ENCODE assay signal across 1 cellular context in the genomic region with DNA sequence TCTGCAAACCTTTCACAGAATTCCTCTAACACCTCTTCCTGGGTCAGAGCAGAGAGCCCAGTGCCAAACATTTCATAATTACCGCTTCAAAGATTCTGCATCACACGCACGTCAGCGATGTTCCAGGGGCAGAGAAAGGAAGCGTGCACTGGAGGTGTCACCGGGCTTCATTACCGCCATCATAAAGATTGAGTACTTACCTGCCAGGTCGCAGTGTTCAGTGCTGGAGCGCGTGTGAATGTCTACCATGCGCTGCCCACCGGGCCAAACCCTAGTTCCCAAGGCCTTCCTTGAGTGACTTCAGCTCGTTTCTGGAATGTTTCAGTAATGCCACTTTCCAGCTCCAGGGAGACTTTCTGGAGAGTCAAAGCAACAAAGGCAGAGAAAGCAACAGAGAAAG.
TF ChIP-seq lines count a peak whose summit lies in the region.

No MANE protein-coding gene starts in this region.

TF ChIP-seq in H1, 55 proteins besides CTCF, POLR2A, EP300 and RAD21:
- TF ChIP-seq, protein P1, sequence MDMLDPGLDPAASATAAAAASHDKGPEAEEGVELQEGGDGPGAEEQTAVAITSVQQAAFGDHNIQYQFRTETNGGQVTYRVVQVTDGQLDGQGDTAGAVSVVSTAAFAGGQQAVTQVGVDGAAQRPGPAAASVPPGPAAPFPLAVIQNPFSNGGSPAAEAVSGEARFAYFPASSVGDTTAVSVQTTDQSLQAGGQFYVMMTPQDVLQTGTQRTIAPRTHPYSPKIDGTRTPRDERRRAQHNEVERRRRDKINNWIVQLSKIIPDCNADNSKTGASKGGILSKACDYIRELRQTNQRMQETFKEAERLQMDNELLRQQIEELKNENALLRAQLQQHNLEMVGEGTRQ (IDR thresholded peaks at IDR 0.05; ENCODE audit: low read length), result no peak
- TF ChIP-seq FOSL1 (IDR thresholded peaks at IDR 0.05; ENCODE audit: insufficient read depth, low read depth, low read length) (no peak), KDM1A (IDR thresholded peaks at IDR 0.05; ENCODE audit: borderline replicate concordance, low read length) (no peak), GABPA (IDR thresholded peaks at IDR 0.05; ENCODE audit: borderline replicate concordance, insufficient read depth, low read length) (no peak), CHD1 (IDR thresholded peaks at IDR 0.05; ENCODE audit: low read depth, low read length) (no peak), SP1 (IDR thresholded peaks at IDR 0.05; ENCODE audit: low read depth, low read length) (no peak), EZH2 (IDR thresholded peaks at IDR 0.05; ENCODE audit: low read depth, low read length, severe bottlenecking) (no peak), SRF (IDR thresholded peaks at IDR 0.05; ENCODE audit: low read depth, low read length) (no peak), EGR1 (IDR thresholded peaks at IDR 0.05; ENCODE audit: borderline replicate concordance, low read depth, low read length) (no peak), RXRA (IDR thresholded peaks at IDR 0.05; ENCODE audit: insufficient read depth, low read depth, low read length) (no peak), RNF2 (IDR thresholded peaks at IDR 0.05; ENCODE audit: borderline replicate concordance, low read depth, low read length, missing control alignments, poor library complexity, severe bottlenecking) (no peak), YY1 (IDR thresholded peaks at IDR 0.05; ENCODE audit: low read depth, low read length) (no peak), SIX5 (IDR thresholded peaks at IDR 0.05; ENCODE audit: low read depth, low read length) (no peak), PHF8 (conservative IDR thresholded peaks at IDR 0.05; ENCODE audit: low read depth, low read length) (no peak)
- TF ChIP-seq, protein P2, sequence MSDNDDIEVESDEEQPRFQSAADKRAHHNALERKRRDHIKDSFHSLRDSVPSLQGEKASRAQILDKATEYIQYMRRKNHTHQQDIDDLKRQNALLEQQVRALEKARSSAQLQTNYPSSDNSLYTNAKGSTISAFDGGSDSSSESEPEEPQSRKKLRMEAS (IDR thresholded peaks at IDR 0.05), result no peak
